8 cellular contexts compared by ENCODE assay signal in the genomic region with DNA sequence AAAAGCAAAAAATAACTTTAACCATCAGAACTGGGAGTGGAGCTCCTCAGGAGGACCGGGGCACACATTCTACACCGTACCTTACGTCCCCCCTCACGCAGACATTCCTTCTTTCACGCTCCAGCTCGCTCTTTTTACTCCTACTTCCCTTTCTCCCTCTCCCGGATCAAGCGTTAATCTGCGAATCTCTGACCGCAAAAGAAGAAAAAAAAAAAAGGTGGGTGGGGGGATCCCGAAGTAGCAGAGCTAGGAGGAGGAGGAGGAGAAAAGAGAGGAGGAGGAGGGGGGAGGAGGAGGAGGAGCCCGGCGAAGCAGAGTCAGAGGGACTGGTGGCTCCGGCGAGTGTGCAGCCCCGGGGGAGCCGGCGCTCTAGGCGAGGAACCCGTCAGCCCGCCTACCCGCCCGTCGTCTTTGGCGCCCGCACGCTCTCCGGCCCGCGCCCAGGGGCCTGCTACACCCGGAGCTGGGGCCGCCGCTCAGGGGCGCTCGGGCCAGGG. TPM values are rescaled to one million over a fixed set of nuclear protein-coding genes. Genes with fewer than 3 reads are reported as not detected.
DNase-seq lines count a peak whose midpoint lies in the region; ATAC-seq and TF ChIP-seq lines count a peak whose summit lies in the region.

NHSL2 (plus strand) TSS at position 320 of the 497 bp plus-strand sequence.

- peak within 1 kb of the TSS; percentile 21 for H3K4me3 Mint-ChIP-seq in activated naive CD8-positive, alpha-beta T cell treated with anti-CD3 and anti-CD28 coated beads, Interleukin-2, amount 50 U/mL, for 24 hours
- peak within 1 kb of the TSS; percentile 56 to 71 (median 66) for H3K4me3 Mint-ChIP-seq in immature natural killer cell

- H3K36me3 Mint-ChIP-seq in activated naive CD8-positive, alpha-beta T cell treated with anti-CD3 and anti-CD28 coated beads, Interleukin-2, amount 50 U/mL, for 24 hours (ENCODE audit: low read depth) = no peaks in the 10 kb centered on the region
- no peaks in the 10 kb centered on the region for H3K36me3 Mint-ChIP-seq in immature natural killer cell

- ATAC-seq in activated naive CD8-positive, alpha-beta T cell treated with anti-CD3 and anti-CD28 coated beads, Interleukin-2, amount 50 U/mL, for 24 hours = peak; percentile 60
- no peak for ATAC-seq in GM18505 (IDR thresholded peaks at IDR 0.05; ENCODE audit: unreplicated experiment)
- ATAC-seq in GM18873 (IDR thresholded peaks at IDR 0.05; ENCODE audit: low FRiP score, unreplicated experiment) = no peak

- no peaks in the 10 kb centered on the region for H3K9me3 Mint-ChIP-seq in activated naive CD8-positive, alpha-beta T cell treated with anti-CD3 and anti-CD28 coated beads, Interleukin-2, amount 50 U/mL, for 24 hours
- H3K9me3 Mint-ChIP-seq in immature natural killer cell = no peaks in the 10 kb centered on the region

- peaks cover 63% of the 10 kb centered on the region for H3K27me3 Mint-ChIP-seq in activated naive CD8-positive, alpha-beta T cell treated with anti-CD3 and anti-CD28 coated beads, Interleukin-2, amount 50 U/mL, for 24 hours
- peaks cover 7 to 26% (median 21%) of the 10 kb centered on the region in 3 donors for H3K27me3 Mint-ChIP-seq in immature natural killer cell (ENCODE audit: low read depth in 3 of 3)

- no peak for TF ChIP-seq POLR2A in GM18505 (IDR thresholded peaks at IDR 0.05; ENCODE audit: borderline replicate concordance, extremely low read depth, insufficient read depth, insufficient read length)

- no peak within 1 kb of the TSS for H3K27ac Mint-ChIP-seq in activated naive CD8-positive, alpha-beta T cell treated with anti-CD3 and anti-CD28 coated beads, Interleukin-2, amount 50 U/mL, for 24 hours
- H3K27ac Mint-ChIP-seq in immature natural killer cell = no peak within 1 kb of the TSS

- peak within 1 kb of the TSS; percentile 62 for H3K4me3 ChIP-seq in AG09309 (ENCODE audit: control insufficient read depth, low read depth, low read length)
- peak within 1 kb of the TSS; percentile 47 for H3K4me3 ChIP-seq in Jurkat, Clone E6-1 (ENCODE audit: low read length)

- DNase-seq in AG09309 (ENCODE audit: low read depth) (no peak), immature natural killer cell (peak in 1 of 3 donors; percentile 4), SW 1271 (lab: John Stamatoyannopoulos, UW) (no peak)
- peak; percentile 14 for DNase-seq in Jurkat, Clone E6-1 (ENCODE audit: low read depth, low spot score)
- DNase-seq in activated naive CD8-positive, alpha-beta T cell treated with anti-CD3 and anti-CD28 coated beads, Interleukin-2, amount 50 U/mL, for 24 hours = peak; percentile 24
- peak; percentile 34 to 57 for DNase-seq in stimulated activated CD4-positive, alpha-beta T cell treated with anti-CD3 and anti-CD28 coated beads, Interleukin-4, amount 100 ng/mL, for 4 hours

- peaks cover 2% of the 10 kb centered on the region for H3K4me1 Mint-ChIP-seq in activated naive CD8-positive, alpha-beta T cell treated with anti-CD3 and anti-CD28 coated beads, Interleukin-2, amount 50 U/mL, for 24 hours
- no peaks in the 10 kb centered on the region for H3K4me1 Mint-ChIP-seq in immature natural killer cell

- TF ChIP-seq CTCF in AG09309 (IDR thresholded peaks at IDR 0.05; ENCODE audit: control insufficient read depth, insufficient read depth, low read depth, low read length, missing control alignments) = no peak

RNA-seq across cellular contexts. Expression of gene NHSL2, which starts in this region (rescaled TPM):
- 1.8 TPM for polyA plus RNA-seq in Jurkat, Clone E6-1 (2012; ENCODE audit: insufficient read depth, insufficient read length)
- polyA plus RNA-seq in immature natural killer cell = 10 to 100 TPM; 10.2 to 29.0 (median 10.6) TPM

Comparison
In these comparisons a context has a peak if more than half of its experiments do, and no peak if none do; other contexts are left out.
1. DNase-seq: peak in Jurkat, Clone E6-1 (single experiment), activated naive CD8-positive, alpha-beta T cell treated with anti-CD3 and anti-CD28 coated beads, Interleukin-2, amount 50 U/mL, for 24 hours (single experiment) and stimulated activated CD4-positive, alpha-beta T cell treated with anti-CD3 and anti-CD28 coated beads, Interleukin-4, amount 100 ng/mL, for 4 hours (2 of 2); none in AG09309 (single experiment) and SW 1271 (0 of 2).